8 cellular contexts compared by ENCODE assay signal in genomic region chr3:3170998-3171397, GRCh38. TPM values are rescaled to one million over a fixed set of nuclear protein-coding genes. Genes with fewer than 3 reads are reported as not detected.
DNase-seq lines count a peak whose midpoint lies in the region; ATAC-seq, FAIRE-seq and TF ChIP-seq lines count a peak whose summit lies in the region.

No MANE protein-coding gene starts in this region.

- H3K4me1 ChIP-seq in foreskin keratinocyte, result no peaks in the 10 kb centered on the region

- no peaks in the 10 kb centered on the region for H3K4me1 Mint-ChIP-seq in type B pancreatic cell (ENCODE audit: unreplicated experiment)
- H3K4me1 Mint-ChIP-seq in activated CD8-positive, alpha-beta memory T cell treated with anti-CD3 and anti-CD28 coated beads, Interleukin-2, amount 10 ng/mL, durations not matched to agents 7 days and 5 days, result peaks cover 41% of the 10 kb centered on the region

- peaks cover 34% of the 10 kb centered on the region for H3K36me3 Mint-ChIP-seq in type B pancreatic cell
- H3K36me3 Mint-ChIP-seq in activated CD8-positive, alpha-beta memory T cell treated with anti-CD3 and anti-CD28 coated beads, Interleukin-2, amount 10 ng/mL, durations not matched to agents 7 days and 5 days, result peaks cover 42% of the 10 kb centered on the region

- peak; percentile 79 for FAIRE-seq in TTC549 (lab: Jason Lieb, UNC)

- TF ChIP-seq CTCF in foreskin keratinocyte (conservative IDR thresholded peaks at IDR 0.05) (peak; percentile 57), type B pancreatic cell (conservative IDR thresholded peaks at IDR 0.05) (peak; percentile 72)

- no peaks in the 10 kb centered on the region for H3K9me3 Mint-ChIP-seq in type B pancreatic cell
- H3K9me3 Mint-ChIP-seq in activated CD8-positive, alpha-beta memory T cell treated with anti-CD3 and anti-CD28 coated beads, Interleukin-2, amount 10 ng/mL, durations not matched to agents 7 days and 5 days (ENCODE audit: low read depth), result no peaks in the 10 kb centered on the region

- CTCF ChIA-PET in activated CD8-positive, alpha-beta memory T cell treated with anti-CD3 and anti-CD28 coated beads, Interleukin-2, amount 10 ng/mL, durations not matched to agents 7 days and 5 days (lab: Charles Lee), result interaction anchor here (0.6 to 3.1 kb wide), 4 partner anchors 9 to 1442 kb away, joined by 3 to 12 read pairs (median 4); no protein-coding TSS in a partner anchor

- no peaks in the 10 kb centered on the region for H3K27me3 Mint-ChIP-seq in type B pancreatic cell
- H3K27me3 Mint-ChIP-seq in activated CD8-positive, alpha-beta memory T cell treated with anti-CD3 and anti-CD28 coated beads, Interleukin-2, amount 10 ng/mL, durations not matched to agents 7 days and 5 days, result no peaks in the 10 kb centered on the region

- ATAC-seq in HG03103 (IDR thresholded peaks at IDR 0.05; ENCODE audit: low read depth, unreplicated experiment), result peak; percentile 64
- peak; percentile 70 for ATAC-seq in foreskin keratinocyte
- ATAC-seq in activated CD8-positive, alpha-beta memory T cell treated with anti-CD3 and anti-CD28 coated beads, Interleukin-2, amount 10 ng/mL, durations not matched to agents 7 days and 5 days, result no peak

- DNase-seq in NCI-H524 (lab: John Stamatoyannopoulos, UW) (peak; percentile 7 to 48), NCI-H524 treated with DMSO at 0.1 percent for 48 hours (lab: John Stamatoyannopoulos, UW) (no peak), foreskin keratinocyte (no peak), type B pancreatic cell (ENCODE audit: extremely low spot score, unreplicated experiment) (no peak), NCI-H345 treated with DMSO at 0.1 percent for 48 hours (lab: John Stamatoyannopoulos, UW; ENCODE audit: unreplicated experiment) (no peak)
- no peak for DNase-seq in activated CD8-positive, alpha-beta memory T cell treated with anti-CD3 and anti-CD28 coated beads, Interleukin-2, amount 10 ng/mL, durations not matched to agents 7 days and 5 days

- H3K27ac Mint-ChIP-seq in type B pancreatic cell, result no peak overlapping the region
- H3K27ac Mint-ChIP-seq in activated CD8-positive, alpha-beta memory T cell treated with anti-CD3 and anti-CD28 coated beads, Interleukin-2, amount 10 ng/mL, durations not matched to agents 7 days and 5 days, result no peak overlapping the region

- no peaks in the 10 kb centered on the region for H3K27me3 ChIP-seq in foreskin keratinocyte

- H3K4me3 Mint-ChIP-seq in type B pancreatic cell, result no peak overlapping the region
- no peak overlapping the region for H3K4me3 Mint-ChIP-seq in activated CD8-positive, alpha-beta memory T cell treated with anti-CD3 and anti-CD28 coated beads, Interleukin-2, amount 10 ng/mL, durations not matched to agents 7 days and 5 days

- H3K27ac ChIP-seq in foreskin keratinocyte, result no peak overlapping the region

RNA-seq across cellular contexts. Expression of gene CRBN, which starts 8.5 kb away (rescaled TPM):
- total RNA-seq in foreskin keratinocyte (22.6 and 23.7 TPM in 2 replicates), type B pancreatic cell (ENCODE audit: low replicate concordance) (36.3 and 43.6 TPM in 2 replicates)
- polyA plus RNA-seq in foreskin keratinocyte, result 13.2 and 14.4 TPM in 2 replicates
- total RNA-seq in activated CD8-positive, alpha-beta memory T cell treated with anti-CD3 and anti-CD28 coated beads, Interleukin-2, amount 10 ng/mL, durations not matched to agents 7 days and 5 days, result 10 to 100 TPM; 39.8 to 42.5 TPM

RNA-seq across cellular contexts. Expression of gene TRNT1, which starts 44.3 kb away (rescaled TPM):
- total RNA-seq in foreskin keratinocyte (15.2 and 15.6 TPM in 2 replicates), type B pancreatic cell (ENCODE audit: low replicate concordance) (21.7 and 33.0 TPM in 2 replicates)
- polyA plus RNA-seq in foreskin keratinocyte, result 8.0 and 9.0 TPM in 2 replicates
- 10 to 100 TPM; 35.0 to 39.6 TPM for total RNA-seq in activated CD8-positive, alpha-beta memory T cell treated with anti-CD3 and anti-CD28 coated beads, Interleukin-2, amount 10 ng/mL, durations not matched to agents 7 days and 5 days

Comparison
In these comparisons a context has a peak if more than half of its experiments do, and no peak if none do; other contexts are left out.
1. DNase-seq: peak in NCI-H524 (2 of 2); none in NCI-H524 treated with DMSO at 0.1 percent for 48 hours (single experiment), foreskin keratinocyte (0 of 2), type B pancreatic cell (single experiment), NCI-H345 treated with DMSO at 0.1 percent for 48 hours (single experiment) and activated CD8-positive, alpha-beta memory T cell treated with anti-CD3 and anti-CD28 coated beads, Interleukin-2, amount 10 ng/mL, durations not matched to agents 7 days and 5 days (single experiment).